Comparison of ENCODE assay signal across 10 cellular contexts in genomic region chr2:64526034-64526433, GRCh38. TPM values are rescaled to one million over a fixed set of nuclear protein-coding genes. Genes with fewer than 3 reads are reported as not detected.
DNase-seq lines count a peak whose midpoint lies in the region; ATAC-seq, FAIRE-seq and TF ChIP-seq lines count a peak whose summit lies in the region.
"Had no signal": no experiment of that assay in that cellular context is flagged by ENCODE, and none has a peak within 500 bp of the region (broad histone marks: within the 10 kb centered on the region; RNA-seq: fewer than 3 reads in every experiment).

No MANE protein-coding gene starts in this region.

- peaks cover 34% of the 10 kb centered on the region for H4K20me1 ChIP-seq in astrocyte (ENCODE audit: insufficient read depth, low read length)

- H3K9me3 Mint-ChIP-seq in CD14-positive monocyte (peaks cover 0 to 2% (median 0%) of the 10 kb centered on the region in 7 donors), astrocyte (ENCODE audit: unreplicated experiment) (no peaks in the 10 kb centered on the region)
- H3K9me3 Mint-ChIP-seq in naive thymus-derived CD4-positive, alpha-beta T cell = peaks cover 0 to 2% (median 0%) of the 10 kb centered on the region in 11 donors

- H3K27me3 ChIP-seq in astrocyte (ENCODE audit: insufficient read depth, low read length) = no peaks in the 10 kb centered on the region
- H3K27me3 ChIP-seq in naive thymus-derived CD4-positive, alpha-beta T cell (ENCODE audit: control insufficient read depth in 2 of 2, insufficient read depth in 2 of 2, low read length in 2 of 2) = no peaks in the 10 kb centered on the region
- no peaks in the 10 kb centered on the region for H3K27me3 ChIP-seq in small intestine (ENCODE audit: control insufficient read depth in 2 of 2, insufficient read depth in 2 of 2, low read length in 2 of 2)

- no peak for DNase-seq in CD14-positive monocyte (ENCODE audit: low spot score)
- no peak for DNase-seq in astrocyte (ENCODE audit: low read depth)
- DNase-seq in naive thymus-derived CD4-positive, alpha-beta T cell = no peak
- no peak for DNase-seq in Ammon's horn (ENCODE audit: low spot score)
- DNase-seq in Kasumi-1 (lab: John Stamatoyannopoulos, UW) = no peak
- DNase-seq in small intestine = no peak
- DNase-seq: DMS79, NCI-H2171 had no signal

- H3K4me1 ChIP-seq in HEK293 (ENCODE audit: control insufficient read depth, insufficient read depth, low read length) (no peaks in the 10 kb centered on the region; the same call in 1 of the 2 replicates), astrocyte (ENCODE audit: insufficient read depth, low read length) (peaks cover 5% of the 10 kb centered on the region), small intestine (ENCODE audit: control insufficient read depth in 2 of 2, insufficient read depth in 1 of 2, low read depth in 1 of 2, low read length in 1 of 2) (peaks cover 0 to 2% of the 10 kb centered on the region in 2 donors)
- peaks cover 22 to 31% of the 10 kb centered on the region in 2 donors for H3K4me1 ChIP-seq in naive thymus-derived CD4-positive, alpha-beta T cell (ENCODE audit: control insufficient read depth in 2 of 2, insufficient read depth in 2 of 2, low read length in 2 of 2)

- no peak overlapping the region for H2AFZ ChIP-seq in astrocyte (ENCODE audit: low read depth, low read length)

- H3K4me3 ChIP-seq in HEK293 (ENCODE audit: low read depth, low read length) (peak overlapping the region; percentile 9; the same call in 1 of the 2 replicates), astrocyte (ENCODE audit: insufficient read depth, low read depth, low read length) (no peak overlapping the region), small intestine (ENCODE audit: low read depth in 1 of 2, low read length in 2 of 2) (no peak overlapping the region)
- H3K4me3 ChIP-seq in naive thymus-derived CD4-positive, alpha-beta T cell (ENCODE audit: low read length) = peak overlapping the region; percentile 99

- H3K4me2 ChIP-seq in astrocyte (ENCODE audit: low read length) = peak overlapping the region; percentile 91

- H3K36me3 Mint-ChIP-seq in CD14-positive monocyte (peaks cover 6 to 15% of the 10 kb centered on the region in 2 donors), astrocyte (ENCODE audit: low read depth, unreplicated experiment) (no peaks in the 10 kb centered on the region)
- peaks cover 0 to 12% (median 0%) of the 10 kb centered on the region in 5 donors for H3K36me3 Mint-ChIP-seq in naive thymus-derived CD4-positive, alpha-beta T cell

- H3K9ac ChIP-seq in astrocyte (ENCODE audit: low read length) = peak overlapping the region; percentile 81

- intact Hi-C loops in CD14-positive monocyte (cut with micrococcal nuclease) = loop anchor here (10.0 kb wide), 2 partner anchors 119 to 349 kb away; no protein-coding TSS in a partner anchor
- intact Hi-C loops in naive thymus-derived CD4-positive, alpha-beta T cell (cut with micrococcal nuclease) = loop anchor here in 1 of 2 donors (10.0 kb wide), 1 partner anchor 1821 kb away; the partner anchor contains the start of gene EHBP1

- H3K27ac ChIP-seq in HEK293 (ENCODE audit: extremely low read depth, low read depth, low read length) (no peak overlapping the region), astrocyte (ENCODE audit: low read depth, low read length) (no peak overlapping the region), small intestine (ENCODE audit: low read depth in 1 of 2, low read length in 1 of 2) (no peak overlapping the region)
- no peak overlapping the region for H3K27ac ChIP-seq in naive thymus-derived CD4-positive, alpha-beta T cell (ENCODE audit: low read depth, low read length)

- no peaks in the 10 kb centered on the region for H3K9me3 ChIP-seq in HEK293 (ENCODE audit: control insufficient read depth, insufficient read depth, low read depth, low read length)
- H3K9me3 ChIP-seq in astrocyte (ENCODE audit: insufficient read depth, low read depth, low read length) = no peaks in the 10 kb centered on the region
- H3K9me3 ChIP-seq in naive thymus-derived CD4-positive, alpha-beta T cell (ENCODE audit: control insufficient read depth in 2 of 3, low read length in 3 of 3) = no peaks in the 10 kb centered on the region
- H3K9me3 ChIP-seq in small intestine (ENCODE audit: control insufficient read depth, low read depth) = no peaks in the 10 kb centered on the region

- no peak for ATAC-seq in naive thymus-derived CD4-positive, alpha-beta T cell
- no peak for ATAC-seq in GM19324 (IDR thresholded peaks at IDR 0.05; ENCODE audit: low FRiP score, unreplicated experiment)

- H3K4me3 Mint-ChIP-seq in CD14-positive monocyte (peak overlapping the region; percentile 98 to 99), astrocyte (ENCODE audit: unreplicated experiment) (peak overlapping the region; percentile 100)
- peak overlapping the region; percentile 94 to 100 (median 99) for H3K4me3 Mint-ChIP-seq in naive thymus-derived CD4-positive, alpha-beta T cell

- H3K4me1 Mint-ChIP-seq in CD14-positive monocyte = peaks cover 43% of the 10 kb centered on the region
- peaks cover 6% of the 10 kb centered on the region for H3K4me1 Mint-ChIP-seq in astrocyte (ENCODE audit: low read depth, unreplicated experiment)
- peaks cover 15 to 66% (median 55%) of the 10 kb centered on the region in 7 donors for H3K4me1 Mint-ChIP-seq in naive thymus-derived CD4-positive, alpha-beta T cell

- POLR2A ChIA-PET in HEK293 (lab: Yijun Ruan, JAX) = no interaction called here
- POLR2A ChIA-PET in naive thymus-derived CD4-positive, alpha-beta T cell (lab: Charles Lee) = interaction anchor here (1.2 to 1.4 kb wide), 2 partner anchors 41 to 604 kb away, joined by 3 to 4 read pairs; partner anchors contain the start of gene RAB1A

- FAIRE-seq in astrocyte (lab: Jason Lieb, UNC) = no peak
- FAIRE-seq in small intestine (lab: Jason Lieb, UNC) = no peak

- H3K27me3 Mint-ChIP-seq in CD14-positive monocyte (ENCODE audit: low read depth in 3 of 3) (peaks cover 0 to 1% (median 0%) of the 10 kb centered on the region in 3 donors), astrocyte (ENCODE audit: low read depth, unreplicated experiment) (no peaks in the 10 kb centered on the region)
- peaks cover 0 to 7% (median 0%) of the 10 kb centered on the region in 5 donors for H3K27me3 Mint-ChIP-seq in naive thymus-derived CD4-positive, alpha-beta T cell

- H3K79me2 ChIP-seq in astrocyte (ENCODE audit: insufficient read depth, low read length) = peaks cover 51% of the 10 kb centered on the region

- H3K27ac Mint-ChIP-seq in CD14-positive monocyte (peak overlapping the region; percentile 98 to 100 (median 99)), astrocyte (ENCODE audit: unreplicated experiment) (no peak overlapping the region)
- peak overlapping the region in 4 of 9 donors; percentile 2 to 99 (median 72) for H3K27ac Mint-ChIP-seq in naive thymus-derived CD4-positive, alpha-beta T cell

- H3K36me3 ChIP-seq in HEK293 (ENCODE audit: control insufficient read depth in 2 of 2, insufficient read depth in 1 of 2, low read length in 2 of 2) (no peaks in the 10 kb centered on the region; a peak in 1 of 3 replicates), astrocyte (ENCODE audit: insufficient read depth, low read length) (no peaks in the 10 kb centered on the region), small intestine (ENCODE audit: control insufficient read depth in 2 of 2, insufficient read depth in 2 of 2, low read length in 2 of 2) (peaks cover 0 to 2% of the 10 kb centered on the region in 2 donors)
- peaks cover 0 to 8% (median 0%) of the 10 kb centered on the region in 3 experiments for H3K36me3 ChIP-seq in naive thymus-derived CD4-positive, alpha-beta T cell (ENCODE audit: control insufficient read depth in 2 of 3, insufficient read depth in 3 of 3, low read length in 3 of 3)

- TF ChIP-seq CTCF in CD14-positive monocyte (IDR thresholded peaks at IDR 0.05) (no peak), HEK293 (tag by site-specific recombination; IDR thresholded peaks at IDR 0.05) (no peak), astrocyte (IDR thresholded peaks at IDR 0.05; ENCODE audit: insufficient read depth, low read depth, low read length) (no peak)

- CTCF ChIA-PET in HEK293 (lab: Yijun Ruan, JAX) = interaction anchor here (0.7 to 1.2 kb wide), 2 partner anchors 61 to 216 kb away, joined by 3 read pairs; no protein-coding TSS in a partner anchor
- CTCF ChIA-PET in naive thymus-derived CD4-positive, alpha-beta T cell (lab: Charles Lee) = interaction anchor here (0.6 to 3.7 kb wide), 2 partner anchors 36 to 197 kb away, joined by 4 to 49 read pairs; no protein-coding TSS in a partner anchor

- WGBS in small intestine, 3 donors = 6 to 33% (median 12%) methylated on average over 3 of the region's 3 CpGs

TF ChIP-seq in HEK293, 187 proteins besides CTCF, POLR2A, EP300 and RAD21:
- TF ChIP-seq ZNF639 (tag by site-specific recombination; IDR thresholded peaks at IDR 0.05) = no peak
- TF ChIP-seq PRDM6 (tag by site-specific recombination; IDR thresholded peaks at IDR 0.05) = peak; percentile 72; the same call in 1 of the 2 replicates
- TF ChIP-seq ZNF561 (tag by site-specific recombination; IDR thresholded peaks at IDR 0.05; ENCODE audit: borderline replicate concordance) = no peak

RNA-seq across cellular contexts. Expression of gene AFTPH, which starts 1.9 kb away (rescaled TPM):
- polyA plus RNA-seq in CD14-positive monocyte (10 to 100 TPM; 22.3 to 28.6 TPM), small intestine (10 to 100 TPM; 27.2 to 51.0 (median 40.3) TPM)
- 15.7 and 16.0 TPM in 2 replicates for total RNA-seq in astrocyte
- 10 to 100 TPM; 25.2 to 46.2 (median 37.0) TPM for total RNA-seq in naive thymus-derived CD4-positive, alpha-beta T cell
- 10 to 100 TPM; 19.7 to 25.9 TPM for polyA plus RNA-seq in naive thymus-derived CD4-positive, alpha-beta T cell

Comparison
In these comparisons a context has a peak if more than half of its experiments do, and no peak if none do; other contexts are left out.
1. H3K4me3 ChIP-seq: peak in HEK293 (single experiment) and naive thymus-derived CD4-positive, alpha-beta T cell (single experiment); none in astrocyte (single experiment) and small intestine (0 of 2).
2. Peak in every context shown above with its lines, with median percentiles within 50 percentile points of each other: H3K4me3 Mint-ChIP-seq.